9 cellular contexts compared by ENCODE assay signal in the genomic region with DNA sequence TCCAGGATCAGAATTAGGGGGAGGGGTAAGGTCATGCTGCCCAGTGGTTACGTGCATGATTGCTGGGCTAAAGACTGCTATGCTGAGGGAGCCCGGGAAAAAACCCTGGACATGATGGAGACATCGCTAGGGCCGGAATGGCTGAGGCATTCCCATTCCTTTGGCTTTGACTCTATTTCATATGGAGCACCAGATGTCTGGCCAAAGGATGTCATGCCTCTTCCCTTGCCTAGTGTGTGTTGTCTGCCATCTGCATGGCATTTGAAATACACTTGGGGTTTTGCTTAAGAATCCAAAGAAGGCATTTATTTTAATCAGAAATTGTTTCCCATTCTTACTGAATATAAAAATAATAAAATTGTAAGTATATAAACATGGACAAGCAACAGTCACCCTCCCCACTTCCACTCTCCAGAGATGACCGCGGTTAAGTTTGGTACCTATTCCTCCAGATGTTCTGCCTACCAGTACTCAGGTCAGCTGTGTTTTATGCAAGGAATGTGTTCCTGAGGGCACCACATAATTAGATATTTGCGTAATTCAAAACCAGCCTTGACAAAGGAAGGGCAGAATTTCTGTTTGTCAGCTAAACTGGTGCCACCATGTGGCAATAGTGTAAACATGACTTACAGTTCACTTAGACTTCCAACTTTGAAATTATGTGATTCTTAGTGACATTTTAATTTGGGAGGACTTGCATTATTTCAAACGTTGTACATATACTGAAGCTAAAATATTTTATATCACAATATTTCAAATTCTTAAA.
DNase-seq lines count a peak whose midpoint lies in the region; ATAC-seq, FAIRE-seq and TF ChIP-seq lines count a peak whose summit lies in the region.
"Had no signal": no experiment of that assay in that cellular context is flagged by ENCODE, and none has a peak within 500 bp of the region (broad histone marks: within the 10 kb centered on the region; RNA-seq: fewer than 3 reads in every experiment).

No MANE protein-coding gene starts in this region.

- H2BK5ac ChIP-seq in neuronal stem cell (ENCODE audit: low read length) = no peak overlapping the region

- H3K27ac Mint-ChIP-seq in neural progenitor cell = no peak overlapping the region
- H3K27ac Mint-ChIP-seq: stimulated activated naive CD8-positive, alpha-beta T cell treated with anti-CD3 and anti-CD28 coated beads, Interleukin-15, Interleukin-2, amounts not matched to agents 100 ng/mL and 50 ng/mL, for 24 hours had no signal

- H3K14ac ChIP-seq in neuronal stem cell (ENCODE audit: low read length) = no peak overlapping the region

- H2AK5ac ChIP-seq in neuronal stem cell (ENCODE audit: low read depth, low read length) = no peak overlapping the region

- H3K9ac ChIP-seq in neural progenitor cell = no peak overlapping the region
- H3K9ac ChIP-seq in neuronal stem cell (ENCODE audit: low read depth, low read length, poor library complexity) = no peak overlapping the region

- no peaks in the 10 kb centered on the region for H3K79me1 ChIP-seq in neuronal stem cell (ENCODE audit: low read depth, low read length)

- peak; percentile 95 for FAIRE-seq in GM12891 (lab: Jason Lieb, UNC)

- H4K91ac ChIP-seq in neuronal stem cell (ENCODE audit: low read depth, low read length, poor library complexity) = no peak overlapping the region

- no peak overlapping the region for H3K4ac ChIP-seq in neuronal stem cell (ENCODE audit: low read length)

- no peak for ATAC-seq in GM19455 (IDR thresholded peaks at IDR 0.05; ENCODE audit: unreplicated experiment)

- no peak overlapping the region for H3K4me3 Mint-ChIP-seq in neural progenitor cell
- H3K4me3 Mint-ChIP-seq: stimulated activated naive CD8-positive, alpha-beta T cell treated with anti-CD3 and anti-CD28 coated beads, Interleukin-15, Interleukin-2, amounts not matched to agents 100 ng/mL and 50 ng/mL, for 24 hours had no signal

- no peak overlapping the region for H3K4me3 ChIP-seq in neural progenitor cell
- H3K4me3 ChIP-seq in neuronal stem cell (ENCODE audit: low read length in 2 of 2) = no peak overlapping the region

- no peak overlapping the region for H3K23ac ChIP-seq in neuronal stem cell (ENCODE audit: low read depth, low read length, poor library complexity)

- H3K36me3 Mint-ChIP-seq in neural progenitor cell = no peaks in the 10 kb centered on the region

- H2BK12ac ChIP-seq in neuronal stem cell (ENCODE audit: low read length) = no peak overlapping the region

- no peaks in the 10 kb centered on the region for H3F3A ChIP-seq in neural progenitor cell (ENCODE audit: low read depth)

- TF ChIP-seq CTCF in neural progenitor cell (IDR thresholded peaks at IDR 0.05) = peak; percentile 46

- no peaks in the 10 kb centered on the region for H3K36me3 ChIP-seq in neural progenitor cell
- no peaks in the 10 kb centered on the region for H3K36me3 ChIP-seq in neuronal stem cell (replicated peaks in 1 of 2; ENCODE audit: control insufficient read depth in 2 of 2, insufficient read depth in 2 of 2, low read length in 2 of 2)

- no peaks in the 10 kb centered on the region for H4K20me1 ChIP-seq in neural progenitor cell (ENCODE audit: low read depth)

- no peak overlapping the region for H3K4me2 ChIP-seq in neural progenitor cell
- H3K4me2 ChIP-seq in neuronal stem cell (ENCODE audit: insufficient read depth, low read length, poor library complexity, severe bottlenecking) = no peak overlapping the region

- no peak for TF ChIP-seq POLR2A in GM12891 (IDR thresholded peaks at IDR 0.05; ENCODE audit: low read depth, low read length)

- H3K27ac ChIP-seq in neural progenitor cell (no peak overlapping the region), neuronal stem cell (replicated peaks; ENCODE audit: low read length) (no peak overlapping the region)

- H3K27me3 Mint-ChIP-seq in neural progenitor cell (ENCODE audit: insufficient read depth, low read depth) = peaks cover 2% of the 10 kb centered on the region
- H3K27me3 Mint-ChIP-seq: stimulated activated naive CD8-positive, alpha-beta T cell treated with anti-CD3 and anti-CD28 coated beads, Interleukin-15, Interleukin-2, amounts not matched to agents 100 ng/mL and 50 ng/mL, for 24 hours had no signal

- no peaks in the 10 kb centered on the region for H3K4me1 ChIP-seq in neural progenitor cell
- H3K4me1 ChIP-seq in neuronal stem cell (ENCODE audit: control insufficient read depth in 2 of 2, insufficient read depth in 1 of 2, low read depth in 1 of 2, low read length in 2 of 2) = peaks cover 0 to 1% of the 10 kb centered on the region in 2 donors

- H2AFZ ChIP-seq in neural progenitor cell (replicated peaks) (no peak overlapping the region), neuronal stem cell (ENCODE audit: low read length) (no peak overlapping the region)

- H4K8ac ChIP-seq in neuronal stem cell (ENCODE audit: low read depth, low read length) = no peak overlapping the region

- H2BK15ac ChIP-seq in neuronal stem cell (ENCODE audit: low read length) = no peak overlapping the region

- H3K9me3 Mint-ChIP-seq in neural progenitor cell = no peaks in the 10 kb centered on the region
- H3K9me3 Mint-ChIP-seq: stimulated activated naive CD8-positive, alpha-beta T cell treated with anti-CD3 and anti-CD28 coated beads, Interleukin-15, Interleukin-2, amounts not matched to agents 100 ng/mL and 50 ng/mL, for 24 hours had no signal

- peak; percentile 19 for DNase-seq in AG08396 (ENCODE audit: low spot score)
- no peak for DNase-seq in GM12891 (ENCODE audit: insufficient read length, low spot score)
- DNase-seq in NCI-H2196 treated with DMSO at 0.1 percent for 48 hours (lab: John Stamatoyannopoulos, UW; ENCODE audit: unreplicated experiment) = peak; percentile 19
- peak; percentile 0 for DNase-seq in cerebellum (ENCODE audit: low spot score)
- DNase-seq in neural progenitor cell (ENCODE audit: low spot score) = peak; percentile 37
- DNase-seq in neuronal stem cell (ENCODE audit: low spot score) = no peak
- no peak for DNase-seq in NK-92 treated with Interleukin-12 subunit alpha and Interleukin-12 subunit beta, amount 100 ng/mL, for 24 hours (lab: John Stamatoyannopoulos, UW)

- no peaks in the 10 kb centered on the region for H3K27me3 ChIP-seq in neural progenitor cell
- H3K27me3 ChIP-seq in neuronal stem cell (ENCODE audit: control insufficient read depth in 3 of 3, insufficient read depth in 3 of 3, low read depth in 1 of 3, low read length in 3 of 3) = peaks cover 0 to 4% (median 0%) of the 10 kb centered on the region in 3 experiments

- H3K79me2 ChIP-seq in neural progenitor cell (ENCODE audit: low read depth) = no peaks in the 10 kb centered on the region

- WGBS in neuronal stem cell (ENCODE audit: extremely low coverage in 2 of 2, insufficient read length in 2 of 2, insufficient replicate concordance in 1 of 2), 2 donors = no CpG with 5 or more reads among the region's 8 CpGs

- no peaks in the 10 kb centered on the region for H3K9me3 ChIP-seq in neural progenitor cell (ENCODE audit: low read depth)
- no peaks in the 10 kb centered on the region for H3K9me3 ChIP-seq in neuronal stem cell (replicated peaks in 1 of 2; ENCODE audit: control insufficient read depth in 2 of 2, insufficient read depth in 1 of 2, low read depth in 1 of 2, low read length in 2 of 2)

- H2BK120ac ChIP-seq in neuronal stem cell (ENCODE audit: low read depth, low read length) = no peak overlapping the region

- peaks cover 9% of the 10 kb centered on the region for H3K4me1 Mint-ChIP-seq in neural progenitor cell

- H3K18ac ChIP-seq in neuronal stem cell (ENCODE audit: low read length) = no peak overlapping the region

TF ChIP-seq in GM12891, 5 proteins besides CTCF, POLR2A, EP300 and RAD21:
- TF ChIP-seq TAF1 (IDR thresholded peaks at IDR 0.05; ENCODE audit: low read depth, low read length) = no peak
- no peak for TF ChIP-seq SPI1 (IDR thresholded peaks at IDR 0.05; ENCODE audit: low read depth, low read length)
- no peak for TF ChIP-seq POU2F2 (IDR thresholded peaks at IDR 0.05; ENCODE audit: low read depth, low read length)
- TF ChIP-seq POLR2AphosphoS5 (IDR thresholded peaks at IDR 0.05; ENCODE audit: low read depth, low read length) = no peak
- no peak for TF ChIP-seq PAX5 (IDR thresholded peaks at IDR 0.05; ENCODE audit: insufficient read depth, low read length, severe bottlenecking)

Comparison
In these comparisons a context has a peak if more than half of its experiments do, and no peak if none do; other contexts are left out.
1. DNase-seq: peak in AG08396 (single experiment), NCI-H2196 treated with DMSO at 0.1 percent for 48 hours (single experiment), cerebellum (single experiment) and neural progenitor cell (single experiment); none in GM12891 (single experiment), neuronal stem cell (single experiment) and NK-92 treated with Interleukin-12 subunit alpha and Interleukin-12 subunit beta, amount 100 ng/mL, for 24 hours (single experiment).